ENCODE assay signal across 1 cellular context in genomic region chr7:74584160-74584954, GRCh38.
TF ChIP-seq lines count a peak whose summit lies in the region.

No MANE protein-coding gene starts in this region.

TF ChIP-seq in HepG2, 621 proteins besides CTCF, POLR2A, EP300 and RAD21 (continued from another document and continues in another):
- peak; percentile 54; the same call in 1 of the 2 replicates for TF ChIP-seq NR2F6 (IDR thresholded peaks at IDR 0.05)
- peak; percentile 43; the same call in 1 of the 2 replicates for TF ChIP-seq NR2F6 (CRISPR knock-in tag; IDR thresholded peaks at IDR 0.05)
- TF ChIP-seq ZNF777 (CRISPR knock-in tag; IDR thresholded peaks at IDR 0.05) = no peak
- no peak for TF ChIP-seq ZSCAN29 (CRISPR knock-in tag; conservative IDR thresholded peaks at IDR 0.05)
- no peak for TF ChIP-seq HNF1B (CRISPR knock-in tag; IDR thresholded peaks at IDR 0.05)
- no peak for TF ChIP-seq PLSCR1 (CRISPR knock-in tag; IDR thresholded peaks at IDR 0.05; ENCODE audit: borderline replicate concordance)
- no peak for TF ChIP-seq MAFK (conservative IDR thresholded peaks at IDR 0.05 in 1 of 2, IDR thresholded peaks at IDR 0.05 in 1 of 2; ENCODE audit: low read length in 2 of 2)
- no peak for TF ChIP-seq ZC3H4 (CRISPR knock-in tag; IDR thresholded peaks at IDR 0.05; ENCODE audit: borderline replicate concordance)
- no peak for TF ChIP-seq TEAD2 (CRISPR knock-in tag; IDR thresholded peaks at IDR 0.05)
- TF ChIP-seq SP1 (IDR thresholded peaks at IDR 0.05) = no peak
- TF ChIP-seq SP1 (CRISPR knock-in tag; IDR thresholded peaks at IDR 0.05) = no peak
- no peak for TF ChIP-seq ZFP37 (CRISPR knock-in tag; IDR thresholded peaks at IDR 0.05; ENCODE audit: borderline replicate concordance)
- no peak for TF ChIP-seq CENPT (CRISPR knock-in tag; IDR thresholded peaks at IDR 0.05; ENCODE audit: low read depth)
- TF ChIP-seq MATR3 (CRISPR knock-in tag; IDR thresholded peaks at IDR 0.05) = no peak
- no peak for TF ChIP-seq U2AF2 (IDR thresholded peaks at IDR 0.05; ENCODE audit: low read depth, low read length)
- no peak for TF ChIP-seq ZNF660 (CRISPR knock-in tag; IDR thresholded peaks at IDR 0.05; ENCODE audit: borderline replicate concordance, low read depth)
- peak; percentile 68; the same call in 1 of the 2 replicates for TF ChIP-seq ZNF609 (CRISPR knock-in tag; IDR thresholded peaks at IDR 0.05; ENCODE audit: borderline replicate concordance)
- TF ChIP-seq ZNF264 (CRISPR knock-in tag; IDR thresholded peaks at IDR 0.05) = no peak
- TF ChIP-seq RFX5 (IDR thresholded peaks at IDR 0.05; ENCODE audit: low read depth, low read length) = no peak
- no peak for TF ChIP-seq MYNN (CRISPR knock-in tag; IDR thresholded peaks at IDR 0.05; ENCODE audit: low read depth)
- no peak for TF ChIP-seq TCF12 (IDR thresholded peaks at IDR 0.05)
- no peak for TF ChIP-seq TCF12 (CRISPR knock-in tag; IDR thresholded peaks at IDR 0.05)
- TF ChIP-seq ZNF614 (CRISPR knock-in tag; IDR thresholded peaks at IDR 0.05; ENCODE audit: borderline replicate concordance) = no peak; the same call in 1 of the 2 replicates
- no peak for TF ChIP-seq ZNF746 (CRISPR knock-in tag; IDR thresholded peaks at IDR 0.05)
- no peak for TF ChIP-seq TBP (CRISPR knock-in tag; IDR thresholded peaks at IDR 0.05)
- no peak for TF ChIP-seq CSRNP2 (CRISPR knock-in tag; conservative IDR thresholded peaks at IDR 0.05; ENCODE audit: low read depth)
- TF ChIP-seq EZH2 (conservative IDR thresholded peaks at IDR 0.05; ENCODE audit: low read depth, low read length) = no peak
- no peak for TF ChIP-seq ZNF33A (CRISPR knock-in tag; IDR thresholded peaks at IDR 0.05; ENCODE audit: borderline replicate concordance)
- TF ChIP-seq E2F5 (CRISPR knock-in tag; conservative IDR thresholded peaks at IDR 0.05) = no peak
- no peak for TF ChIP-seq ZNF550 (CRISPR knock-in tag; IDR thresholded peaks at IDR 0.05; ENCODE audit: borderline replicate concordance)
- no peak for TF ChIP-seq HHEX (CRISPR knock-in tag; IDR thresholded peaks at IDR 0.05)
- TF ChIP-seq ZBTB10 (CRISPR knock-in tag; IDR thresholded peaks at IDR 0.05; ENCODE audit: borderline replicate concordance) = no peak
- no peak for TF ChIP-seq ZNF800 (CRISPR knock-in tag; IDR thresholded peaks at IDR 0.05)
- no peak for TF ChIP-seq RELA (CRISPR knock-in tag; IDR thresholded peaks at IDR 0.05)
- TF ChIP-seq TGIF2 (CRISPR knock-in tag; IDR thresholded peaks at IDR 0.05) = no peak
- no peak for TF ChIP-seq IRX3 (CRISPR knock-in tag; IDR thresholded peaks at IDR 0.05; ENCODE audit: borderline replicate concordance, low read depth)
- no peak for TF ChIP-seq ZNF646 (CRISPR knock-in tag; IDR thresholded peaks at IDR 0.05)
- TF ChIP-seq ZNF337 (CRISPR knock-in tag; IDR thresholded peaks at IDR 0.05; ENCODE audit: borderline replicate concordance, low read depth) = no peak
- no peak for TF ChIP-seq ZNF530 (CRISPR knock-in tag; IDR thresholded peaks at IDR 0.05; ENCODE audit: low read depth)
- peak; percentile 47; the same call in 1 of the 2 replicates for TF ChIP-seq PITX1 (CRISPR knock-in tag; IDR thresholded peaks at IDR 0.05)
- TF ChIP-seq ZMYM2 (CRISPR knock-in tag; IDR thresholded peaks at IDR 0.05) = no peak
- no peak for TF ChIP-seq ZNF788 (CRISPR knock-in tag; IDR thresholded peaks at IDR 0.05; ENCODE audit: borderline replicate concordance)
- no peak for TF ChIP-seq CREBL2 (CRISPR knock-in tag; IDR thresholded peaks at IDR 0.05; ENCODE audit: borderline replicate concordance)
- TF ChIP-seq ZNF616 (CRISPR knock-in tag; IDR thresholded peaks at IDR 0.05; ENCODE audit: low read depth) = no peak
